Comparison of ENCODE assay signal across 1 cellular context in the genomic region with DNA sequence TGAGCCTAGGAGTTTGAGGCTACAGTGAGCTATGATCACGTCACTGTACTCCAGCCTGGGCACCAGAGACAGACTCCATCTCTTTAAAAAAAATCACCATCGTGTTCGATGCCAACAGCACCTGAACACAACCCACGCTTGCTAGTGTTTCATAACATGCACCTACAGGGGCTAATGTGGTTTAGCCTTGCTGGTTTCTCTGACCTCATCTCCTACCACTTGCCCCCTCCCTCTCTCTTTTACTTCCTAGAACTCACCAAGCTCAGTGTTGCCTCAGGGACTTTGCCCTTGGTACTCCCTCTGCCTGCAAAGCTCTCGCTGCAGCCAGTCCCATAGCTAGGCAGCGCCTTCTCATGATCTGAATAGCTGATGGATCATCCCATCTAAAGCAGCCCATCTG.
TF ChIP-seq lines count a peak whose summit lies in the region.

No MANE protein-coding gene starts in this region.

TF ChIP-seq in HepG2, 621 proteins besides CTCF, POLR2A, EP300 and RAD21 (continued from another document and continues in another):
- TF ChIP-seq POLR2G (IDR thresholded peaks at IDR 0.05; ENCODE audit: low read depth, low read length) (no peak), DNMT3B (CRISPR knock-in tag; conservative IDR thresholded peaks at IDR 0.05) (no peak), ZNF781 (CRISPR knock-in tag; IDR thresholded peaks at IDR 0.05; ENCODE audit: borderline replicate concordance, not compliant biosample characterization) (no peak), KDM5A (IDR thresholded peaks at IDR 0.05; ENCODE audit: borderline replicate concordance, low read length) (no peak), NCOA5 (CRISPR knock-in tag; IDR thresholded peaks at IDR 0.05) (no peak), RBFOX2 (IDR thresholded peaks at IDR 0.05; ENCODE audit: low read depth, low read length) (no peak), GABPA (IDR thresholded peaks at IDR 0.05; ENCODE audit: low read depth, low read length) (no peak), GABPA (CRISPR knock-in tag; IDR thresholded peaks at IDR 0.05; ENCODE audit: low read depth) (no peak), ZBTB42 (CRISPR knock-in tag; IDR thresholded peaks at IDR 0.05) (no peak), ZNF562 (CRISPR knock-in tag; IDR thresholded peaks at IDR 0.05; ENCODE audit: borderline replicate concordance) (no peak), MIER2 (CRISPR knock-in tag; IDR thresholded peaks at IDR 0.05) (no peak), HOXA5 (CRISPR knock-in tag; IDR thresholded peaks at IDR 0.05) (no peak), KDM5B (CRISPR knock-in tag; IDR thresholded peaks at IDR 0.05; ENCODE audit: borderline replicate concordance) (no peak), ZNF577 (CRISPR knock-in tag; IDR thresholded peaks at IDR 0.05; ENCODE audit: borderline replicate concordance, low read depth) (no peak), DR1 (CRISPR knock-in tag; IDR thresholded peaks at IDR 0.05) (no peak), MTA3 (CRISPR knock-in tag; IDR thresholded peaks at IDR 0.05) (no peak), FOXM1 (CRISPR knock-in tag; IDR thresholded peaks at IDR 0.05) (no peak), ZNF564 (CRISPR knock-in tag; IDR thresholded peaks at IDR 0.05) (no peak), SP2 (CRISPR knock-in tag; IDR thresholded peaks at IDR 0.05) (no peak), POGZ (CRISPR knock-in tag; IDR thresholded peaks at IDR 0.05) (no peak), PHB2 (IDR thresholded peaks at IDR 0.05; ENCODE audit: partially characterized antibody) (no peak), ZNF543 (CRISPR knock-in tag; IDR thresholded peaks at IDR 0.05) (no peak), ZNF749 (CRISPR knock-in tag; IDR thresholded peaks at IDR 0.05; ENCODE audit: borderline replicate concordance) (no peak), ZSCAN25 (CRISPR knock-in tag; IDR thresholded peaks at IDR 0.05) (0 out of 2 replicates have a peak, but pooled peaks have one; percentile 30), ZNF383 (CRISPR knock-in tag; IDR thresholded peaks at IDR 0.05; ENCODE audit: borderline replicate concordance) (no peak), KDM6A (CRISPR knock-in tag; IDR thresholded peaks at IDR 0.05; ENCODE audit: low read depth) (no peak), CREB1 (IDR thresholded peaks at IDR 0.05) (no peak), CREB1 (CRISPR knock-in tag; IDR thresholded peaks at IDR 0.05) (no peak), MBNL3 (CRISPR knock-in tag; conservative IDR thresholded peaks at IDR 0.05) (no peak), ATF7-NPFF (CRISPR knock-in tag; IDR thresholded peaks at IDR 0.05; ENCODE audit: low read depth) (no peak), PPARG (CRISPR knock-in tag; conservative IDR thresholded peaks at IDR 0.05) (no peak), ZNF253 (CRISPR knock-in tag; IDR thresholded peaks at IDR 0.05; ENCODE audit: borderline replicate concordance) (no peak), HOXD1 (CRISPR knock-in tag; IDR thresholded peaks at IDR 0.05) (no peak), BORCS8-MEF2B (CRISPR knock-in tag; IDR thresholded peaks at IDR 0.05) (no peak), ZNF180 (CRISPR knock-in tag; IDR thresholded peaks at IDR 0.05; ENCODE audit: borderline replicate concordance, low read depth) (no peak), EED (CRISPR knock-in tag; IDR thresholded peaks at IDR 0.05) (no peak), KDM2A (CRISPR knock-in tag; IDR thresholded peaks at IDR 0.05; ENCODE audit: borderline replicate concordance, low read depth) (no peak), ZNF33B (CRISPR knock-in tag; IDR thresholded peaks at IDR 0.05) (no peak), TBX3 (IDR thresholded peaks at IDR 0.05; ENCODE audit: borderline replicate concordance) (no peak), HNRNPH1 (optimal IDR thresholded peaks at IDR 0.05; ENCODE audit: low read depth, low read length) (no peak), ZNF530 (CRISPR knock-in tag; IDR thresholded peaks at IDR 0.05; ENCODE audit: low read depth) (no peak), ETV6 (CRISPR knock-in tag; conservative IDR thresholded peaks at IDR 0.05) (no peak), MEIS1 (CRISPR knock-in tag; IDR thresholded peaks at IDR 0.05; ENCODE audit: borderline replicate concordance) (no peak), THAP11 (CRISPR knock-in tag; IDR thresholded peaks at IDR 0.05) (no peak), ZKSCAN5 (CRISPR knock-in tag; IDR thresholded peaks at IDR 0.05) (no peak)
- TF ChIP-seq, protein P1, sequence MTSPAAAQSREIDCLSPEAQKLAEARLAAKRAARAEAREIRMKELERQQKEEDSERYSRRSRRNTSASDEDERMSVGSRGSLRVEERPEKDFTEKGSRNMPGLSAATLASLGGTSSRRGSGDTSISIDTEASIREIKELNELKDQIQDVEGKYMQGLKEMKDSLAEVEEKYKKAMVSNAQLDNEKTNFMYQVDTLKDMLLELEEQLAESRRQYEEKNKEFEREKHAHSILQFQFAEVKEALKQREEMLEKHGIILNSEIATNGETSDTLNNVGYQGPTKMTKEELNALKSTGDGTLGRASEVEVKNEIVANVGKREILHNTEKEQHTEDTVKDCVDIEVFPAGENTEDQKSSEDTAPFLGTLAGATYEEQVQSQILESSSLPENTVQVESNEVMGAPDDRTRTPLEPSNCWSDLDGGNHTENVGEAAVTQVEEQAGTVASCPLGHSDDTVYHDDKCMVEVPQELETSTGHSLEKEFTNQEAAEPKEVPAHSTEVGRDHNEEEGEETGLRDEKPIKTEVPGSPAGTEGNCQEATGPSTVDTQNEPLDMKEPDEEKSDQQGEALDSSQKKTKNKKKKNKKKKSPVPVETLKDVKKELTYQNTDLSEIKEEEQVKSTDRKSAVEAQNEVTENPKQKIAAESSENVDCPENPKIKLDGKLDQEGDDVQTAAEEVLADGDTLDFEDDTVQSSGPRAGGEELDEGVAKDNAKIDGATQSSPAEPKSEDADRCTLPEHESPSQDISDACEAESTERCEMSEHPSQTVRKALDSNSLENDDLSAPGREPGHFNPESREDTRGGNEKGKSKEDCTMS (CRISPR knock-in tag; conservative IDR thresholded peaks at IDR 0.05), result no peak
- TF ChIP-seq, protein P2, sequence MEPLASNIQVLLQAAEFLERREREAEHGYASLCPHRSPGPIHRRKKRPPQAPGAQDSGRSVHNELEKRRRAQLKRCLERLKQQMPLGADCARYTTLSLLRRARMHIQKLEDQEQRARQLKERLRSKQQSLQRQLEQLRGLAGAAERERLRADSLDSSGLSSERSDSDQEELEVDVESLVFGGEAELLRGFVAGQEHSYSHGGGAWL (CRISPR knock-in tag; IDR thresholded peaks at IDR 0.05), result no peak
- TF ChIP-seq, protein P3, sequence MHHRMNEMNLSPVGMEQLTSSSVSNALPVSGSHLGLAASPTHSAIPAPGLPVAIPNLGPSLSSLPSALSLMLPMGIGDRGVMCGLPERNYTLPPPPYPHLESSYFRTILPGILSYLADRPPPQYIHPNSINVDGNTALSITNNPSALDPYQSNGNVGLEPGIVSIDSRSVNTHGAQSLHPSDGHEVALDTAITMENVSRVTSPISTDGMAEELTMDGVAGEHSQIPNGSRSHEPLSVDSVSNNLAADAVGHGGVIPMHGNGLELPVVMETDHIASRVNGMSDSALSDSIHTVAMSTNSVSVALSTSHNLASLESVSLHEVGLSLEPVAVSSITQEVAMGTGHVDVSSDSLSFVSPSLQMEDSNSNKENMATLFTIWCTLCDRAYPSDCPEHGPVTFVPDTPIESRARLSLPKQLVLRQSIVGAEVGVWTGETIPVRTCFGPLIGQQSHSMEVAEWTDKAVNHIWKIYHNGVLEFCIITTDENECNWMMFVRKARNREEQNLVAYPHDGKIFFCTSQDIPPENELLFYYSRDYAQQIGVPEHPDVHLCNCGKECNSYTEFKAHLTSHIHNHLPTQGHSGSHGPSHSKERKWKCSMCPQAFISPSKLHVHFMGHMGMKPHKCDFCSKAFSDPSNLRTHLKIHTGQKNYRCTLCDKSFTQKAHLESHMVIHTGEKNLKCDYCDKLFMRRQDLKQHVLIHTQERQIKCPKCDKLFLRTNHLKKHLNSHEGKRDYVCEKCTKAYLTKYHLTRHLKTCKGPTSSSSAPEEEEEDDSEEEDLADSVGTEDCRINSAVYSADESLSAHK (CRISPR knock-in tag; IDR thresholded peaks at IDR 0.05; ENCODE audit: borderline replicate concordance), result no peak
- TF ChIP-seq, protein P4, sequence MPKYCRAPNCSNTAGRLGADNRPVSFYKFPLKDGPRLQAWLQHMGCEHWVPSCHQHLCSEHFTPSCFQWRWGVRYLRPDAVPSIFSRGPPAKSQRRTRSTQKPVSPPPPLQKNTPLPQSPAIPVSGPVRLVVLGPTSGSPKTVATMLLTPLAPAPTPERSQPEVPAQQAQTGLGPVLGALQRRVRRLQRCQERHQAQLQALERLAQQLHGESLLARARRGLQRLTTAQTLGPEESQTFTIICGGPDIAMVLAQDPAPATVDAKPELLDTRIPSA (CRISPR knock-in tag; IDR thresholded peaks at IDR 0.05; ENCODE audit: borderline replicate concordance), result no peak
- TF ChIP-seq, protein P5, sequence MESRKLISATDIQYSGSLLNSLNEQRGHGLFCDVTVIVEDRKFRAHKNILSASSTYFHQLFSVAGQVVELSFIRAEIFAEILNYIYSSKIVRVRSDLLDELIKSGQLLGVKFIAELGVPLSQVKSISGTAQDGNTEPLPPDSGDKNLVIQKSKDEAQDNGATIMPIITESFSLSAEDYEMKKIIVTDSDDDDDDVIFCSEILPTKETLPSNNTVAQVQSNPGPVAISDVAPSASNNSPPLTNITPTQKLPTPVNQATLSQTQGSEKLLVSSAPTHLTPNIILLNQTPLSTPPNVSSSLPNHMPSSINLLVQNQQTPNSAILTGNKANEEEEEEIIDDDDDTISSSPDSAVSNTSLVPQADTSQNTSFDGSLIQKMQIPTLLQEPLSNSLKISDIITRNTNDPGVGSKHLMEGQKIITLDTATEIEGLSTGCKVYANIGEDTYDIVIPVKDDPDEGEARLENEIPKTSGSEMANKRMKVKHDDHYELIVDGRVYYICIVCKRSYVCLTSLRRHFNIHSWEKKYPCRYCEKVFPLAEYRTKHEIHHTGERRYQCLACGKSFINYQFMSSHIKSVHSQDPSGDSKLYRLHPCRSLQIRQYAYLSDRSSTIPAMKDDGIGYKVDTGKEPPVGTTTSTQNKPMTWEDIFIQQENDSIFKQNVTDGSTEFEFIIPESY (CRISPR knock-in tag; IDR thresholded peaks at IDR 0.05), result no peak
- TF ChIP-seq, protein P6, sequence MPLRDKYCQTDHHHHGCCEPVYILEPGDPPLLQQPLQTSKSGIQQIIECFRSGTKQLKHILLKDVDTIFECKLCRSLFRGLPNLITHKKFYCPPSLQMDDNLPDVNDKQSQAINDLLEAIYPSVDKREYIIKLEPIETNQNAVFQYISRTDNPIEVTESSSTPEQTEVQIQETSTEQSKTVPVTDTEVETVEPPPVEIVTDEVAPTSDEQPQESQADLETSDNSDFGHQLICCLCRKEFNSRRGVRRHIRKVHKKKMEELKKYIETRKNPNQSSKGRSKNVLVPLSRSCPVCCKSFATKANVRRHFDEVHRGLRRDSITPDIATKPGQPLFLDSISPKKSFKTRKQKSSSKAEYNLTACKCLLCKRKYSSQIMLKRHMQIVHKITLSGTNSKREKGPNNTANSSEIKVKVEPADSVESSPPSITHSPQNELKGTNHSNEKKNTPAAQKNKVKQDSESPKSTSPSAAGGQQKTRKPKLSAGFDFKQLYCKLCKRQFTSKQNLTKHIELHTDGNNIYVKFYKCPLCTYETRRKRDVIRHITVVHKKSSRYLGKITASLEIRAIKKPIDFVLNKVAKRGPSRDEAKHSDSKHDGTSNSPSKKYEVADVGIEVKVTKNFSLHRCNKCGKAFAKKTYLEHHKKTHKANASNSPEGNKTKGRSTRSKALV (CRISPR knock-in tag; IDR thresholded peaks at IDR 0.05), result no peak
- TF ChIP-seq, protein P7, sequence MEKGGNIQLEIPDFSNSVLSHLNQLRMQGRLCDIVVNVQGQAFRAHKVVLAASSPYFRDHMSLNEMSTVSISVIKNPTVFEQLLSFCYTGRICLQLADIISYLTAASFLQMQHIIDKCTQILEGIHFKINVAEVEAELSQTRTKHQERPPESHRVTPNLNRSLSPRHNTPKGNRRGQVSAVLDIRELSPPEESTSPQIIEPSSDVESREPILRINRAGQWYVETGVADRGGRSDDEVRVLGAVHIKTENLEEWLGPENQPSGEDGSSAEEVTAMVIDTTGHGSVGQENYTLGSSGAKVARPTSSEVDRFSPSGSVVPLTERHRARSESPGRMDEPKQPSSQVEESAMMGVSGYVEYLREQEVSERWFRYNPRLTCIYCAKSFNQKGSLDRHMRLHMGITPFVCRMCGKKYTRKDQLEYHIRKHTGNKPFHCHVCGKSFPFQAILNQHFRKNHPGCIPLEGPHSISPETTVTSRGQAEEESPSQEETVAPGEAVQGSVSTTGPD (CRISPR knock-in tag; IDR thresholded peaks at IDR 0.05), result no peak
- TF ChIP-seq, protein P8, sequence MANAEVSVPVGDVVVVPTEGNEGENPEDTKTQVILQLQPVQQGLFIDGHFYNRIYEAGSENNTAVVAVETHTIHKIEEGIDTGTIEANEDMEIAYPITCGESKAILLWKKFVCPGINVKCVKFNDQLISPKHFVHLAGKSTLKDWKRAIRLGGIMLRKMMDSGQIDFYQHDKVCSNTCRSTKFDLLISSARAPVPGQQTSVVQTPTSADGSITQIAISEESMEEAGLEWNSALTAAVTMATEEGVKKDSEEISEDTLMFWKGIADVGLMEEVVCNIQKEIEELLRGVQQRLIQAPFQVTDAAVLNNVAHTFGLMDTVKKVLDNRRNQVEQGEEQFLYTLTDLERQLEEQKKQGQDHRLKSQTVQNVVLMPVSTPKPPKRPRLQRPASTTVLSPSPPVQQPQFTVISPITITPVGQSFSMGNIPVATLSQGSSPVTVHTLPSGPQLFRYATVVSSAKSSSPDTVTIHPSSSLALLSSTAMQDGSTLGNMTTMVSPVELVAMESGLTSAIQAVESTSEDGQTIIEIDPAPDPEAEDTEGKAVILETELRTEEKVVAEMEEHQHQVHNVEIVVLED (CRISPR knock-in tag; IDR thresholded peaks at IDR 0.05; ENCODE audit: borderline replicate concordance), result no peak
- TF ChIP-seq, protein P9, sequence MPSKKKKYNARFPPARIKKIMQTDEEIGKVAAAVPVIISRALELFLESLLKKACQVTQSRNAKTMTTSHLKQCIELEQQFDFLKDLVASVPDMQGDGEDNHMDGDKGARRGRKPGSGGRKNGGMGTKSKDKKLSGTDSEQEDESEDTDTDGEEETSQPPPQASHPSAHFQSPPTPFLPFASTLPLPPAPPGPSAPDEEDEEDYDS (CRISPR knock-in tag; IDR thresholded peaks at IDR 0.05), result no peak
- TF ChIP-seq, protein P10, sequence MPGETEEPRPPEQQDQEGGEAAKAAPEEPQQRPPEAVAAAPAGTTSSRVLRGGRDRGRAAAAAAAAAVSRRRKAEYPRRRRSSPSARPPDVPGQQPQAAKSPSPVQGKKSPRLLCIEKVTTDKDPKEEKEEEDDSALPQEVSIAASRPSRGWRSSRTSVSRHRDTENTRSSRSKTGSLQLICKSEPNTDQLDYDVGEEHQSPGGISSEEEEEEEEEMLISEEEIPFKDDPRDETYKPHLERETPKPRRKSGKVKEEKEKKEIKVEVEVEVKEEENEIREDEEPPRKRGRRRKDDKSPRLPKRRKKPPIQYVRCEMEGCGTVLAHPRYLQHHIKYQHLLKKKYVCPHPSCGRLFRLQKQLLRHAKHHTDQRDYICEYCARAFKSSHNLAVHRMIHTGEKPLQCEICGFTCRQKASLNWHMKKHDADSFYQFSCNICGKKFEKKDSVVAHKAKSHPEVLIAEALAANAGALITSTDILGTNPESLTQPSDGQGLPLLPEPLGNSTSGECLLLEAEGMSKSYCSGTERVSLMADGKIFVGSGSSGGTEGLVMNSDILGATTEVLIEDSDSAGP (CRISPR knock-in tag; IDR thresholded peaks at IDR 0.05; ENCODE audit: borderline replicate concordance), result no peak
